ENCODE assay signal across 16 cellular contexts in genomic region chr10:120982507-120982906, GRCh38.
A peak's percentile ranks its signal among the peaks of the same experiment; 100 is the strongest.
DNase-seq lines count a peak whose midpoint lies in the region; TF ChIP-seq lines count a peak whose summit lies in the region.
"Had no signal": no experiment of that assay in that cellular context is flagged by ENCODE, and none has a peak within 500 bp of the region (broad histone marks: within the 10 kb centered on the region; RNA-seq: fewer than 3 reads in every experiment).

No MANE protein-coding gene starts in this region.

- H3K4me1 Mint-ChIP-seq in progenitor cell of endocrine pancreas (ENCODE audit: low read depth), result peaks cover 53% of the 10 kb centered on the region

- no peak overlapping the region for H3K4me3 ChIP-seq in HEK293 (ENCODE audit: low read depth, low read length)
- H3K4me3 ChIP-seq in spleen, result no peak overlapping the region

- peak overlapping the region; percentile 98 for H3K27ac Mint-ChIP-seq in progenitor cell of endocrine pancreas
- H3K27ac Mint-ChIP-seq: CD4-positive, alpha-beta memory T cell had no signal

- POLR2A ChIA-PET in HEK293 (lab: Yijun Ruan, JAX), result no interaction called here

- H3K9me3 ChIP-seq in HEK293 (ENCODE audit: control insufficient read depth, insufficient read depth, low read depth, low read length) (no peaks in the 10 kb centered on the region), spleen (peaks cover 0 to 3% (median 0%) of the 10 kb centered on the region in 8 donors)
- H3K9me3 ChIP-seq: BE2C, SK-N-SH had no signal

- 57 to 72% (median 61%) methylated on average over 3 of the region's 3 CpGs for WGBS in spleen, 5 donors

- H3K36me3 ChIP-seq in HEK293 (ENCODE audit: control insufficient read depth in 2 of 2, insufficient read depth in 1 of 2, low read length in 2 of 2) (no peaks in the 10 kb centered on the region), spleen (no peaks in the 10 kb centered on the region)
- H3K36me3 ChIP-seq: BE2C had no signal

- DNase-seq in NCI-H2171 treated with DMSO at 0.1 percent for 48 hours (lab: John Stamatoyannopoulos, UW) (peak; percentile 45), iPS-NIHi7 (ENCODE audit: extremely low spot score) (peak; percentile 48), progenitor cell of endocrine pancreas (ENCODE audit: low spot score, unreplicated experiment) (no peak), Kasumi-1 (lab: John Stamatoyannopoulos, UW) (no peak), spleen (no peak), foreskin melanocyte (no peak)
- DNase-seq: BE2C; CD4-positive, alpha-beta memory T cell; H9; NCI-H1436 treated with DMSO at 0.1 percent for 48 hours; NCI-H2081; NCI-H345; NCI-H748 treated with DMSO at 0.1 percent for 48 hours; Right ventricle myocardium superior; SK-N-SH had no signal

- TF ChIP-seq CTCF in HEK293 (tag by site-specific recombination; IDR thresholded peaks at IDR 0.05) (no peak), progenitor cell of endocrine pancreas (IDR thresholded peaks at IDR 0.05; ENCODE audit: unreplicated experiment) (no peak), spleen (IDR thresholded peaks at IDR 0.05 in 8 of 11, conservative IDR thresholded peaks at IDR 0.05 in 3 of 11) (no peak)

- CTCF ChIA-PET in HEK293 (lab: Yijun Ruan, JAX), result no interaction called here

- H3K36me3 Mint-ChIP-seq in progenitor cell of endocrine pancreas (ENCODE audit: insufficient read depth), result no peaks in the 10 kb centered on the region

- H3K9me3 Mint-ChIP-seq in progenitor cell of endocrine pancreas (ENCODE audit: low read depth), result peaks cover 4% of the 10 kb centered on the region

- intact Hi-C loops in spleen (cut with DNase I; ENCODE audit: low total_unique reads), result no loop called here

- H3K27me3 Mint-ChIP-seq in progenitor cell of endocrine pancreas, result no peaks in the 10 kb centered on the region

- H3K4me1 ChIP-seq in HEK293 (ENCODE audit: control insufficient read depth, insufficient read depth, low read length) (peaks cover 45% of the 10 kb centered on the region), spleen (peaks cover 0 to 16% (median 10%) of the 10 kb centered on the region in 6 donors)
- H3K4me1 ChIP-seq: BE2C had no signal

- TF ChIP-seq POLR2A in spleen (IDR thresholded peaks at IDR 0.05), result no peak

- H3K27me3 ChIP-seq in spleen (replicated peaks in 1 of 7), result peaks cover 0 to 73% (median 31%) of the 10 kb centered on the region in 7 donors

- peak overlapping the region; percentile 25 for H3K4me3 Mint-ChIP-seq in progenitor cell of endocrine pancreas (ENCODE audit: low read depth)
- H3K4me3 Mint-ChIP-seq: CD4-positive, alpha-beta memory T cell; H9 had no signal

- H3K27ac ChIP-seq in HEK293 (ENCODE audit: extremely low read depth, low read depth, low read length), result peak overlapping the region; percentile 86; the same call in 1 of the 2 replicates
- no peak overlapping the region for H3K27ac ChIP-seq in spleen

TF ChIP-seq in HEK293, 187 proteins besides CTCF, POLR2A, EP300 and RAD21:
- TF ChIP-seq, protein P1, sequence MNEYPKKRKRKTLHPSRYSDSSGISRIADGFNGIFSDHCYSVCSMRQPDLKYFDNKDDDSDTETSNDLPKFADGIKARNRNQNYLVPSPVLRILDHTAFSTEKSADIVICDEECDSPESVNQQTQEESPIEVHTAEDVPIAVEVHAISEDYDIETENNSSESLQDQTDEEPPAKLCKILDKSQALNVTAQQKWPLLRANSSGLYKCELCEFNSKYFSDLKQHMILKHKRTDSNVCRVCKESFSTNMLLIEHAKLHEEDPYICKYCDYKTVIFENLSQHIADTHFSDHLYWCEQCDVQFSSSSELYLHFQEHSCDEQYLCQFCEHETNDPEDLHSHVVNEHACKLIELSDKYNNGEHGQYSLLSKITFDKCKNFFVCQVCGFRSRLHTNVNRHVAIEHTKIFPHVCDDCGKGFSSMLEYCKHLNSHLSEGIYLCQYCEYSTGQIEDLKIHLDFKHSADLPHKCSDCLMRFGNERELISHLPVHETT (tag by site-specific recombination; IDR thresholded peaks at IDR 0.05), result no peak
- peak; percentile 0; the same call in 1 of the 2 replicates for TF ChIP-seq REST (tag by site-specific recombination; IDR thresholded peaks at IDR 0.05)
- TF ChIP-seq, protein P2, sequence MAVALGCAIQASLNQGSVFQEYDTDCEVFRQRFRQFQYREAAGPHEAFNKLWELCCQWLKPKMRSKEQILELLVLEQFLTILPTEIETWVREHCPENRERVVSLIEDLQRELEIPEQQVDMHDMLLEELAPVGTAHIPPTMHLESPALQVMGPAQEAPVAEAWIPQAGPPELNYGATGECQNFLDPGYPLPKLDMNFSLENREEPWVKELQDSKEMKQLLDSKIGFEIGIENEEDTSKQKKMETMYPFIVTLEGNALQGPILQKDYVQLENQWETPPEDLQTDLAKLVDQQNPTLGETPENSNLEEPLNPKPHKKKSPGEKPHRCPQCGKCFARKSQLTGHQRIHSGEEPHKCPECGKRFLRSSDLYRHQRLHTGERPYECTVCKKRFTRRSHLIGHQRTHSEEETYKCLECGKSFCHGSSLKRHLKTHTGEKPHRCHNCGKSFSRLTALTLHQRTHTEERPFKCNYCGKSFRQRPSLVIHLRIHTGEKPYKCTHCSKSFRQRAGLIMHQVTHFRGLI (tag by site-specific recombination; IDR thresholded peaks at IDR 0.05), result peak; percentile 27; the same call in 1 of the 2 replicates
- no peak for TF ChIP-seq ZNF302 (tag by site-specific recombination; IDR thresholded peaks at IDR 0.05; ENCODE audit: low read depth)
- TF ChIP-seq ZNF280C (tag by site-specific recombination; IDR thresholded peaks at IDR 0.05), result no peak
- TF ChIP-seq BCL11B (tag by site-specific recombination; IDR thresholded peaks at IDR 0.05; ENCODE audit: low read depth), result no peak

Comparison
In these comparisons a context has a peak if more than half of its experiments do, and no peak if none do; other contexts are left out.
1. DNase-seq: peak in NCI-H2171 treated with DMSO at 0.1 percent for 48 hours (single experiment) and iPS-NIHi7 (single experiment); none in progenitor cell of endocrine pancreas (single experiment), Kasumi-1 (0 of 2), spleen (single experiment) and foreskin melanocyte (single experiment).